17 cellular contexts compared by ENCODE assay signal in the genomic region with DNA sequence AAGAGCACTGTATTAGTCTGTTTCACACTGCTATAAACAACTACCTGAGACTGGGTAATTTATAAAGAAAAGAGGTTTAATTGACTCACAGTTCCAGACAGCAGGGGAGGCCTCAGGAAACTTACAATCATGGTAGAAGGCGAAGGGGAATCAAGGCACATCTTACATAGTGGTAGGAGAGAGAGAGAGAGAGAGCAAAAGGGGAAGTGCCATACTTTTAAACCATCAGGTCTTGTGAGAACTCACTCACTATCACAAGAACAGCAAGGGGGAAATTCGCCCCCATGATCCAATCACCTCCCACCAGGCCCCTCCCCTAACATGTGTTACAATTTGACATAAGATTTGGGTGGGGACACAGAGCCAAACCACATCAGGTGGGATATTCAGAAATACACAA. TPM values are rescaled to one million over a fixed set of nuclear protein-coding genes. Genes with fewer than 3 reads are reported as not detected.
"Had no signal": no experiment of that assay in that cellular context is flagged by ENCODE, and none has a peak within 500 bp of the region (broad histone marks: within the 10 kb centered on the region; RNA-seq: fewer than 3 reads in every experiment).

No MANE protein-coding gene starts in this region.

RNA-seq across cellular contexts. Expression of gene CPN1, which starts 43.7 kb away (rescaled TPM):
- total RNA-seq: dermis microvascular lymphatic vessel endothelial cell; esophagus mucosa; esophagus squamous epithelium; glomerular endothelial cell; heart right ventricle; kidney epithelial cell; left cardiac atrium; left lung; left ventricle myocardium superior; lower leg skin; lower lobe of right lung; lung microvascular endothelial cell; mesenteric fat pad; mesothelial cell of epicardium; myocyte; naive thymus-derived CD8-positive, alpha-beta T cell had no signal
- polyA plus RNA-seq: heart right ventricle; keratinocyte; naive thymus-derived CD8-positive, alpha-beta T cell had no signal
